Comparison of ENCODE assay signal across 3 cellular contexts in the genomic region with DNA sequence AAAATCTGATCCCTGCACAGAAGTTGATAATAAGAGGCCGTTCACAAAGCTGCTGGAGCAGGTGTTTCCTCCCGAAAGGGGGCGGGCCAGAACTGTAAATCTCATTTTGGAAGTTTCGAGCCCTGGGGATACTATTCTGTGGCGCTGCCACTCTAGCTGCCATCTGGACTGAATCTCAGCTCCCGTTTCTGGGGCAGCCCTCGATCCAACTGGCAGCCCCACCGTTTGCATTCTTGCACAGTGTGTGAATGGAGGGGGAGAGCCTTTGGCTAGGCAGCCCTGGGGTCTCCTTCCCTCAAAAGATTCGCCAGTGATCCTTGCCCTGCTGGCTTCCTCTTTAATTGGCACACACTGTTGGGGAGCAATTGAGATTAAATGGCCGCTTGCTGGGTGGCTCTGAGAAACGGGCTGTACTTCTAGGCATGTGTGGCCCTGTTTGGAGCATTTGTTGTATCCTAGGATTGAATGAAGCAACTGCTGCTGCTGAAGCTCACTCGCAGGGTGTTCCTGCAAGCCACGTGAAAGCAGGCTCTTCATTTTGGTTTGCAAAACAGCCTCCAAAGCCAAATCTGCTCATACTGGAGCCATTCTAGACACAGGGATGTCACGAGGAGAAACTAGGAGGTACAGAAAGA.
TF ChIP-seq lines count a peak whose summit lies in the region.

No MANE protein-coding gene starts in this region.

TF ChIP-seq in K562, 482 proteins besides CTCF, POLR2A, EP300 and RAD21:
- TF ChIP-seq KAT8 (IDR thresholded peaks at IDR 0.05; ENCODE audit: low read depth) = no peak
- no peak for TF ChIP-seq CEBPG (CRISPR knock-in tag; IDR thresholded peaks at IDR 0.05)
- no peak for TF ChIP-seq CEBPG (tag; conservative IDR thresholded peaks at IDR 0.05 in 1 of 2, IDR thresholded peaks at IDR 0.05 in 1 of 2)
- no peak for TF ChIP-seq ZNF75A (CRISPR knock-in tag; IDR thresholded peaks at IDR 0.05)
- no peak for TF ChIP-seq TARDBP (IDR thresholded peaks at IDR 0.05)
- no peak for TF ChIP-seq ZNF212 (CRISPR knock-in tag; IDR thresholded peaks at IDR 0.05)
- TF ChIP-seq CBX2 (IDR thresholded peaks at IDR 0.05; ENCODE audit: insufficient read depth, low read length, poor library complexity, severe bottlenecking) = no peak
- TF ChIP-seq LEF1 (IDR thresholded peaks at IDR 0.05) = no peak
- no peak for TF ChIP-seq SMAD4 (CRISPR knock-in tag; conservative IDR thresholded peaks at IDR 0.05)
- no peak for TF ChIP-seq ZNF354B (CRISPR knock-in tag; IDR thresholded peaks at IDR 0.05)
- TF ChIP-seq POLR3G (IDR thresholded peaks at IDR 0.05; ENCODE audit: extremely low read depth, insufficient read length, insufficient replicate concordance) = no peak

TF ChIP-seq in HepG2, 621 proteins besides CTCF, POLR2A, EP300 and RAD21:
- no peak for TF ChIP-seq IRX3 (CRISPR knock-in tag; IDR thresholded peaks at IDR 0.05; ENCODE audit: borderline replicate concordance, low read depth)
- no peak for TF ChIP-seq MIXL1 (CRISPR knock-in tag; IDR thresholded peaks at IDR 0.05)
- TF ChIP-seq DMAP1 (CRISPR knock-in tag; IDR thresholded peaks at IDR 0.05) = no peak
- TF ChIP-seq ZNF543 (CRISPR knock-in tag; IDR thresholded peaks at IDR 0.05) = no peak
- no peak for TF ChIP-seq ZNF607 (CRISPR knock-in tag; IDR thresholded peaks at IDR 0.05; ENCODE audit: borderline replicate concordance)
- TF ChIP-seq ZNF251 (CRISPR knock-in tag; IDR thresholded peaks at IDR 0.05) = no peak
- no peak for TF ChIP-seq ZNF713 (CRISPR knock-in tag; IDR thresholded peaks at IDR 0.05)
- TF ChIP-seq ZNF552 (CRISPR knock-in tag; IDR thresholded peaks at IDR 0.05; ENCODE audit: borderline replicate concordance) = no peak
- TF ChIP-seq, protein P1, sequence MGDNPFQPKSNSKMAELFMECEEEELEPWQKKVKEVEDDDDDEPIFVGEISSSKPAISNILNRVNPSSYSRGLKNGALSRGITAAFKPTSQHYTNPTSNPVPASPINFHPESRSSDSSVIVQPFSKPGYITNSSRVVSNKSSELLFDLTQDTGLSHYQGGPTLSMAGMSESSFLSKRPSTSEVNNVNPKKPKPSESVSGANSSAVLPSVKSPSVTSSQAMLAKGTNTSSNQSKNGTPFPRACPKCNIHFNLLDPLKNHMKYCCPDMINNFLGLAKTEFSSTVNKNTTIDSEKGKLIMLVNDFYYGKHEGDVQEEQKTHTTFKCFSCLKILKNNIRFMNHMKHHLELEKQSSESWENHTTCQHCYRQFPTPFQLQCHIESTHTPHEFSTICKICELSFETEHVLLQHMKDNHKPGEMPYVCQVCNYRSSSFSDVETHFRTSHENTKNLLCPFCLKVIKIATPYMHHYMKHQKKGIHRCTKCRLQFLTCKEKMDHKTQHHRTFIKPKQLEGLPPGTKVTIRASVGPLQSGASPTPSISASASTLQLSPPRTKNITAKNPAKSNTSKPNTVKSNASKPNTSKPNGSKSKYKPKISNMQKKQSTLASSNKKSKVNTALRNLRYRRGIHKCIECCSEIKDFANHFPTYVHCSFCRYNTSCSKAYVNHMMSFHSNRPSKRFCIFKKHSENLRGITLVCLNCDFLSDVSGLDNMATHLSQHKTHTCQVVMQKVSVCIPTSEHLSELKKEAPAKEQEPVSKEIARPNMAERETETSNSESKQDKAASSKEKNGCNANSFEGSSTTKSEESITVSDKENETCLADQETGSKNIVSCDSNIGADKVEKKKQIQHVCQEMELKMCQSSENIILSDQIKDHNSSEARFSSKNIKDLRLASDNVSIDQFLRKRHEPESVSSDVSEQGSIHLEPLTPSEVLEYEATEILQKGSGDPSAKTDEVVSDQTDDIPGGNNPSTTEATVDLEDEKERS (CRISPR knock-in tag; IDR thresholded peaks at IDR 0.05) = no peak
- TF ChIP-seq ZNF275 (CRISPR knock-in tag; IDR thresholded peaks at IDR 0.05; ENCODE audit: borderline replicate concordance) = no peak
- TF ChIP-seq, protein P2, sequence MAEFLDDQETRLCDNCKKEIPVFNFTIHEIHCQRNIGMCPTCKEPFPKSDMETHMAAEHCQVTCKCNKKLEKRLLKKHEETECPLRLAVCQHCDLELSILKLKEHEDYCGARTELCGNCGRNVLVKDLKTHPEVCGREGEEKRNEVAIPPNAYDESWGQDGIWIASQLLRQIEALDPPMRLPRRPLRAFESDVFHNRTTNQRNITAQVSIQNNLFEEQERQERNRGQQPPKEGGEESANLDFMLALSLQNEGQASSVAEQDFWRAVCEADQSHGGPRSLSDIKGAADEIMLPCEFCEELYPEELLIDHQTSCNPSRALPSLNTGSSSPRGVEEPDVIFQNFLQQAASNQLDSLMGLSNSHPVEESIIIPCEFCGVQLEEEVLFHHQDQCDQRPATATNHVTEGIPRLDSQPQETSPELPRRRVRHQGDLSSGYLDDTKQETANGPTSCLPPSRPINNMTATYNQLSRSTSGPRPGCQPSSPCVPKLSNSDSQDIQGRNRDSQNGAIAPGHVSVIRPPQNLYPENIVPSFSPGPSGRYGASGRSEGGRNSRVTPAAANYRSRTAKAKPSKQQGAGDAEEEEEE (CRISPR knock-in tag; IDR thresholded peaks at IDR 0.05; ENCODE audit: borderline replicate concordance) = no peak
- TF ChIP-seq TERF1 (CRISPR knock-in tag; IDR thresholded peaks at IDR 0.05) = no peak
- no peak for TF ChIP-seq ZNF737 (CRISPR knock-in tag; IDR thresholded peaks at IDR 0.05; ENCODE audit: borderline replicate concordance)
- TF ChIP-seq NCOR1 (IDR thresholded peaks at IDR 0.05; ENCODE audit: borderline replicate concordance, low read length) = no peak
- no peak for TF ChIP-seq NFE2 (CRISPR knock-in tag; IDR thresholded peaks at IDR 0.05)
- no peak for TF ChIP-seq ZSCAN9 (CRISPR knock-in tag; IDR thresholded peaks at IDR 0.05; ENCODE audit: borderline replicate concordance)
- TF ChIP-seq DBP (CRISPR knock-in tag; IDR thresholded peaks at IDR 0.05; ENCODE audit: not compliant biosample characterization) = no peak
- no peak for TF ChIP-seq ZFP37 (CRISPR knock-in tag; IDR thresholded peaks at IDR 0.05; ENCODE audit: borderline replicate concordance)
- TF ChIP-seq ZNF780A (CRISPR knock-in tag; IDR thresholded peaks at IDR 0.05) = no peak

TF ChIP-seq in GM12891, 5 proteins besides CTCF, POLR2A, EP300 and RAD21:
- no peak for TF ChIP-seq POU2F2 (IDR thresholded peaks at IDR 0.05; ENCODE audit: low read depth, low read length)
- TF ChIP-seq POLR2AphosphoS5 (IDR thresholded peaks at IDR 0.05; ENCODE audit: low read depth, low read length) = no peak
